Comparison of ENCODE assay signal across 8 cellular contexts in genomic region chr22:39496131-39496838, GRCh38. TPM values are rescaled to one million over a fixed set of nuclear protein-coding genes. Genes with fewer than 3 reads are reported as not detected.
DNase-seq lines count a peak whose midpoint lies in the region; ATAC-seq lines count a peak whose summit lies in the region.

No MANE protein-coding gene starts in this region.

- H3K4me3 Mint-ChIP-seq in activated CD4-positive, alpha-beta T cell treated with anti-CD3 and anti-CD28 coated beads, Interleukin-2, amount 10 ng/mL, durations not matched to agents 24 days and 14 days = no peak overlapping the region

- no peak overlapping the region for H3K27ac ChIP-seq in mesenchymal stem cell (ENCODE audit: low read length, poor library complexity, severe bottlenecking)

- H3K9me3 Mint-ChIP-seq in activated CD4-positive, alpha-beta T cell treated with anti-CD3 and anti-CD28 coated beads, Interleukin-2, amount 10 ng/mL, durations not matched to agents 24 days and 14 days = no peaks in the 10 kb centered on the region

- no peak overlapping the region for H2AFZ ChIP-seq in mesenchymal stem cell (ENCODE audit: low read depth, low read length)

- no peak overlapping the region for H3K27ac Mint-ChIP-seq in activated CD4-positive, alpha-beta T cell treated with anti-CD3 and anti-CD28 coated beads, Interleukin-2, amount 10 ng/mL, durations not matched to agents 24 days and 14 days

- peaks cover 8% of the 10 kb centered on the region for H3K4me1 ChIP-seq in mesenchymal stem cell (ENCODE audit: control insufficient read depth, insufficient read depth, low read depth, low read length)

- H3K14ac ChIP-seq in mesenchymal stem cell (ENCODE audit: low read length in 2 of 2) = no peak overlapping the region

- intact Hi-C loops in activated CD4-positive, alpha-beta T cell treated with anti-CD3 and anti-CD28 coated beads, Interleukin-2, amount 10 ng/mL, durations not matched to agents 24 days and 14 days (cut with micrococcal nuclease) = loop anchor here (1.0 kb wide), 1 partner anchor 34 kb away; no protein-coding TSS in a partner anchor

- H3K4ac ChIP-seq in mesenchymal stem cell (ENCODE audit: low read depth in 1 of 2, low read length in 2 of 2) = no peak overlapping the region

- no peak overlapping the region for H3K18ac ChIP-seq in mesenchymal stem cell (ENCODE audit: low read depth in 1 of 2, low read length in 2 of 2)

- 54% methylated on average over 13 of the region's 13 CpGs for WGBS in mesenchymal stem cell

- H3K9me3 ChIP-seq in mesenchymal stem cell (ENCODE audit: control insufficient read depth, low read length) = no peaks in the 10 kb centered on the region

- H4K8ac ChIP-seq in mesenchymal stem cell (ENCODE audit: low read length) = no peak overlapping the region

- H3K36me3 Mint-ChIP-seq in activated CD4-positive, alpha-beta T cell treated with anti-CD3 and anti-CD28 coated beads, Interleukin-2, amount 10 ng/mL, durations not matched to agents 24 days and 14 days (ENCODE audit: low read depth) = no peaks in the 10 kb centered on the region

- H3K23ac ChIP-seq in mesenchymal stem cell (ENCODE audit: low read length in 2 of 2) = no peak overlapping the region

- H3K4me3 ChIP-seq in mesenchymal stem cell (ENCODE audit: insufficient read depth in 1 of 2, low read depth in 1 of 2, low read length in 2 of 2) = no peak overlapping the region

- no peaks in the 10 kb centered on the region for H3K79me1 ChIP-seq in mesenchymal stem cell (replicated peaks; ENCODE audit: low read length, poor library complexity, severe bottlenecking)

- H3K36me3 ChIP-seq in mesenchymal stem cell (ENCODE audit: control insufficient read depth in 1 of 2, insufficient read depth in 2 of 2, low read depth in 1 of 2, low read length in 2 of 2) = no peaks in the 10 kb centered on the region

- DNase-seq in NCI-H524 (lab: John Stamatoyannopoulos, UW) = peak; percentile 56 to 80
- no peak for DNase-seq in NCI-H524 treated with DMSO at 0.1 percent for 48 hours (lab: John Stamatoyannopoulos, UW)
- peak; percentile 52 for DNase-seq in NCI-H2227 treated with DMSO at 0.1 percent for 48 hours (lab: John Stamatoyannopoulos, UW)
- DNase-seq in activated CD4-positive, alpha-beta T cell treated with anti-CD3 and anti-CD28 coated beads, Interleukin-2, amount 10 ng/mL, durations not matched to agents 24 days and 14 days = peak; percentile 88
- peak; percentile 84 for DNase-seq in ecto neural progenitor cell (ENCODE audit: low spot score)
- peak; percentile 82 for DNase-seq in mesenchymal stem cell
- DNase-seq in stimulated activated CD8-positive, alpha-beta memory T cell treated with anti-CD3 and anti-CD28 coated beads, Interleukin-7, amount 100 ng/mL, for 4 hours (ENCODE audit: low read depth in 2 of 2) = peak; percentile 25

- H2BK15ac ChIP-seq in mesenchymal stem cell (ENCODE audit: low read depth, poor library complexity, severe bottlenecking) = no peak overlapping the region

- H3K4me2 ChIP-seq in mesenchymal stem cell (ENCODE audit: low read length, poor library complexity, severe bottlenecking) = no peak overlapping the region

- no peak for ATAC-seq in HG03442 (IDR thresholded peaks at IDR 0.05; ENCODE audit: unreplicated experiment)

- H3K9ac ChIP-seq in mesenchymal stem cell (ENCODE audit: low read length) = no peak overlapping the region

- no peak overlapping the region for H4K91ac ChIP-seq in mesenchymal stem cell (ENCODE audit: low read length)

- H2BK12ac ChIP-seq in mesenchymal stem cell (ENCODE audit: low read length in 2 of 2) = no peak overlapping the region

- H2AK5ac ChIP-seq in mesenchymal stem cell (ENCODE audit: low read length, severe bottlenecking) = no peak overlapping the region

- no peak overlapping the region for H2BK120ac ChIP-seq in mesenchymal stem cell (ENCODE audit: low read depth, low read length)

- H3K27me3 Mint-ChIP-seq in activated CD4-positive, alpha-beta T cell treated with anti-CD3 and anti-CD28 coated beads, Interleukin-2, amount 10 ng/mL, durations not matched to agents 24 days and 14 days = peaks cover 3% of the 10 kb centered on the region

- H3K27me3 ChIP-seq in mesenchymal stem cell (ENCODE audit: control insufficient read depth in 1 of 2, insufficient read depth in 1 of 2, low read length in 2 of 2) = no peaks in the 10 kb centered on the region

- H3K4me1 Mint-ChIP-seq in activated CD4-positive, alpha-beta T cell treated with anti-CD3 and anti-CD28 coated beads, Interleukin-2, amount 10 ng/mL, durations not matched to agents 24 days and 14 days = peaks cover 16% of the 10 kb centered on the region

- no peak overlapping the region for H2BK5ac ChIP-seq in mesenchymal stem cell (ENCODE audit: low read depth, low read length, poor library complexity, severe bottlenecking)

RNA-seq across cellular contexts. Expression of gene MIEF1, which starts 5.8 kb away (rescaled TPM):
- 53.7 and 54.8 TPM in 2 replicates for total RNA-seq in activated CD4-positive, alpha-beta T cell treated with anti-CD3 and anti-CD28 coated beads, Interleukin-2, amount 10 ng/mL, durations not matched to agents 24 days and 14 days
- 19.0 TPM for polyA plus RNA-seq in mesenchymal stem cell (2013, experiment 1 of 2)
- 19.9 TPM for polyA plus RNA-seq in mesenchymal stem cell (2013, experiment 2 of 2)

RNA-seq across cellular contexts. Expression of gene ATF4, which starts 24.1 kb away (rescaled TPM):
- 392 and 393 TPM in 2 replicates for total RNA-seq in activated CD4-positive, alpha-beta T cell treated with anti-CD3 and anti-CD28 coated beads, Interleukin-2, amount 10 ng/mL, durations not matched to agents 24 days and 14 days
- polyA plus RNA-seq in mesenchymal stem cell (2013, experiment 1 of 2) = 513 TPM
- polyA plus RNA-seq in mesenchymal stem cell (2013, experiment 2 of 2) = 503 TPM

RNA-seq across cellular contexts. Expression of gene RPS19BP1, which starts 36.3 kb away (rescaled TPM):
- total RNA-seq in activated CD4-positive, alpha-beta T cell treated with anti-CD3 and anti-CD28 coated beads, Interleukin-2, amount 10 ng/mL, durations not matched to agents 24 days and 14 days = 96.2 and 96.9 TPM in 2 replicates
- 59.9 TPM for polyA plus RNA-seq in mesenchymal stem cell (2013, experiment 1 of 2)
- 59.6 TPM for polyA plus RNA-seq in mesenchymal stem cell (2013, experiment 2 of 2)

RNA-seq across cellular contexts. Expression of gene MGAT3, which starts 39.5 kb away (rescaled TPM):
- total RNA-seq in activated CD4-positive, alpha-beta T cell treated with anti-CD3 and anti-CD28 coated beads, Interleukin-2, amount 10 ng/mL, durations not matched to agents 24 days and 14 days = 0.90 and 1.9 TPM in 2 replicates
- 2.1 TPM for polyA plus RNA-seq in mesenchymal stem cell (2013, experiment 1 of 2)
- 2.0 TPM for polyA plus RNA-seq in mesenchymal stem cell (2013, experiment 2 of 2)
